9 cellular contexts compared by ENCODE assay signal in the genomic region with DNA sequence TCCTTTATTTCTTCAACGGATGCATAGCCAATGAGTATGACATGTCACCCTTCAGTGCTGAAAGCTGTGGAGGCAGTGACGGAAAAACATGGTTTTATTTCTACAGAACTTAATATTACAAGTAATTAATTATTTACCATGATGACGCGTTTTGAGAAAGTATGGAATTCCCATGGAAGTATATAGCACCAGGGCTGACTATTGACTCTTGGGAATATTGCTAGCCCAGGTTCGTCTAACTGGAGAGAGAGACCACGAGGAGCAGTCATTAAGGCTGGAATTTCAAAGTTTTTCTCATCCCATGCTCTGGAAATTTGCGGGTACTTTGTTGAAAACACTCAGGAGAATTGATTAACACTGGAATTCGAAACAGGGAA.
DNase-seq lines count a peak whose midpoint lies in the region; ATAC-seq lines count a peak whose summit lies in the region.
"Had no signal": no experiment of that assay in that cellular context is flagged by ENCODE, and none has a peak within 500 bp of the region (broad histone marks: within the 10 kb centered on the region; RNA-seq: fewer than 3 reads in every experiment).

No MANE protein-coding gene starts in this region.

- H3K9me3 Mint-ChIP-seq in activated naive CD4-positive, alpha-beta T cell treated with anti-CD3 and anti-CD28 coated beads, Interleukin-2, amount 50 U/mL, for 24 hours: peaks cover 17% of the 10 kb centered on the region

- H3K36me3 ChIP-seq in SJCRH30 (no peaks in the 10 kb centered on the region), skeletal muscle satellite cell (ENCODE audit: insufficient read depth, low read length) (no peaks in the 10 kb centered on the region)

- H3K4me1 Mint-ChIP-seq in activated naive CD4-positive, alpha-beta T cell treated with anti-CD3 and anti-CD28 coated beads, Interleukin-2, amount 50 U/mL, for 24 hours: peaks cover 18% of the 10 kb centered on the region

- H3K27me3 ChIP-seq in SJCRH30 (no peaks in the 10 kb centered on the region), skeletal muscle satellite cell (ENCODE audit: control insufficient read depth, insufficient read depth, low read length) (peaks cover 8% of the 10 kb centered on the region)

- H3K36me3 Mint-ChIP-seq in activated naive CD4-positive, alpha-beta T cell treated with anti-CD3 and anti-CD28 coated beads, Interleukin-2, amount 50 U/mL, for 24 hours: peaks cover 1% of the 10 kb centered on the region

- H3K27ac Mint-ChIP-seq in activated naive CD4-positive, alpha-beta T cell treated with anti-CD3 and anti-CD28 coated beads, Interleukin-2, amount 50 U/mL, for 24 hours: peak overlapping the region; percentile 83

- H3K4me3 Mint-ChIP-seq in activated naive CD4-positive, alpha-beta T cell treated with anti-CD3 and anti-CD28 coated beads, Interleukin-2, amount 50 U/mL, for 24 hours: peak overlapping the region; percentile 63

- ATAC-seq in HG02759 (IDR thresholded peaks at IDR 0.05; ENCODE audit: unreplicated experiment): no peak

- no peak overlapping the region for H3K9ac ChIP-seq in skeletal muscle satellite cell (ENCODE audit: low read depth, low read length)

- H3K4me3 ChIP-seq in SJCRH30 (peak overlapping the region; percentile 60), skeletal muscle satellite cell (ENCODE audit: low read length) (peak overlapping the region; percentile 61)

- peak overlapping the region; percentile 29 for H3K27ac ChIP-seq in SJCRH30
- peak overlapping the region; percentile 12 for H3K27ac ChIP-seq in epithelial cell of prostate

- H3K9me3 ChIP-seq in SJCRH30 (replicated peaks) (no peaks in the 10 kb centered on the region), skeletal muscle satellite cell (replicated peaks; ENCODE audit: low read length) (no peaks in the 10 kb centered on the region)

- peaks cover 62% of the 10 kb centered on the region for H3K27me3 Mint-ChIP-seq in activated naive CD4-positive, alpha-beta T cell treated with anti-CD3 and anti-CD28 coated beads, Interleukin-2, amount 50 U/mL, for 24 hours

- H3K4me1 ChIP-seq in SJCRH30 (no peaks in the 10 kb centered on the region), skeletal muscle satellite cell (ENCODE audit: control insufficient read depth, insufficient read depth, low read length) (peaks cover 5% of the 10 kb centered on the region)

- no peak for DNase-seq in activated naive CD4-positive, alpha-beta T cell treated with Interleukin-2 at 50 U/mL for 16 hours
- DNase-seq in SJCRH30 (no peak), epithelial cell of prostate (ENCODE audit: low read depth, low spot score) (no peak), cortex of kidney (lab: John Stamatoyannopoulos, UW) (no peak)
- DNase-seq in activated naive CD4-positive, alpha-beta T cell (lab: John Stamatoyannopoulos, UW): no peak
- DNase-seq: occipital lobe had no signal

- H3K4me2 ChIP-seq in skeletal muscle satellite cell (ENCODE audit: low read length): peak overlapping the region; percentile 84
